2 cellular contexts compared by ENCODE assay signal in genomic region chr1:27560271-27561125, GRCh38.
TF ChIP-seq lines count a peak whose summit lies in the region.

No MANE protein-coding gene starts in this region.

TF ChIP-seq in IMR-90, 13 proteins besides CTCF, POLR2A, EP300 and RAD21:
- TF ChIP-seq MXI1 (IDR thresholded peaks at IDR 0.05; ENCODE audit: borderline replicate concordance, low read depth, low read length), result no peak

TF ChIP-seq in K562, 482 proteins besides CTCF, POLR2A, EP300 and RAD21:
- TF ChIP-seq HDAC1 (IDR thresholded peaks at IDR 0.05) (no peak), ID3 (CRISPR knock-in tag; IDR thresholded peaks at IDR 0.05) (no peak), ID3 (tag; IDR thresholded peaks at IDR 0.05) (no peak), MTA3 (IDR thresholded peaks at IDR 0.05; ENCODE audit: borderline replicate concordance) (no peak), SNIP1 (IDR thresholded peaks at IDR 0.05; ENCODE audit: low read depth) (no peak), ZNF239 (CRISPR knock-in tag; IDR thresholded peaks at IDR 0.05) (no peak), THAP7 (CRISPR knock-in tag; IDR thresholded peaks at IDR 0.05) (no peak), ZC3H8 (IDR thresholded peaks at IDR 0.05) (no peak), ZBTB1 (CRISPR knock-in tag; IDR thresholded peaks at IDR 0.05; ENCODE audit: borderline replicate concordance, low read depth) (no peak), SMARCC2 (IDR thresholded peaks at IDR 0.05; ENCODE audit: low read depth) (no peak)
